1 cellular context compared by ENCODE assay signal in genomic region chr3:5376761-5377160, GRCh38.
TF ChIP-seq lines count a peak whose summit lies in the region.

No MANE protein-coding gene starts in this region.

TF ChIP-seq in HepG2, 621 proteins besides CTCF, POLR2A, EP300 and RAD21 (continued from another document and continues in another):
- TF ChIP-seq NFIB (CRISPR knock-in tag; IDR thresholded peaks at IDR 0.05; ENCODE audit: borderline replicate concordance): no peak
- TF ChIP-seq ZNF512 (CRISPR knock-in tag; IDR thresholded peaks at IDR 0.05): no peak
- TF ChIP-seq ZNF337 (CRISPR knock-in tag; IDR thresholded peaks at IDR 0.05; ENCODE audit: borderline replicate concordance, low read depth): no peak
- TF ChIP-seq DNMT3B (CRISPR knock-in tag; conservative IDR thresholded peaks at IDR 0.05): no peak
- no peak for TF ChIP-seq ZNF580 (CRISPR knock-in tag; IDR thresholded peaks at IDR 0.05; ENCODE audit: borderline replicate concordance, low read depth)
- no peak for TF ChIP-seq ATM (IDR thresholded peaks at IDR 0.05; ENCODE audit: borderline replicate concordance)
- TF ChIP-seq ZNF775 (CRISPR knock-in tag; IDR thresholded peaks at IDR 0.05; ENCODE audit: borderline replicate concordance): no peak
- TF ChIP-seq, protein P1, sequence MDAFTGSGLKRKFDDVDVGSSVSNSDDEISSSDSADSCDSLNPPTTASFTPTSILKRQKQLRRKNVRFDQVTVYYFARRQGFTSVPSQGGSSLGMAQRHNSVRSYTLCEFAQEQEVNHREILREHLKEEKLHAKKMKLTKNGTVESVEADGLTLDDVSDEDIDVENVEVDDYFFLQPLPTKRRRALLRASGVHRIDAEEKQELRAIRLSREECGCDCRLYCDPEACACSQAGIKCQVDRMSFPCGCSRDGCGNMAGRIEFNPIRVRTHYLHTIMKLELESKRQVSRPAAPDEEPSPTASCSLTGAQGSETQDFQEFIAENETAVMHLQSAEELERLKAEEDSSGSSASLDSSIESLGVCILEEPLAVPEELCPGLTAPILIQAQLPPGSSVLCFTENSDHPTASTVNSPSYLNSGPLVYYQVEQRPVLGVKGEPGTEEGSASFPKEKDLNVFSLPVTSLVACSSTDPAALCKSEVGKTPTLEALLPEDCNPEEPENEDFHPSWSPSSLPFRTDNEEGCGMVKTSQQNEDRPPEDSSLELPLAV (CRISPR knock-in tag; conservative IDR thresholded peaks at IDR 0.05; ENCODE audit: low read depth): no peak
- no peak for TF ChIP-seq ZNF24 (IDR thresholded peaks at IDR 0.05)
- no peak for TF ChIP-seq HOXA7 (CRISPR knock-in tag; IDR thresholded peaks at IDR 0.05)
- TF ChIP-seq, protein P2, sequence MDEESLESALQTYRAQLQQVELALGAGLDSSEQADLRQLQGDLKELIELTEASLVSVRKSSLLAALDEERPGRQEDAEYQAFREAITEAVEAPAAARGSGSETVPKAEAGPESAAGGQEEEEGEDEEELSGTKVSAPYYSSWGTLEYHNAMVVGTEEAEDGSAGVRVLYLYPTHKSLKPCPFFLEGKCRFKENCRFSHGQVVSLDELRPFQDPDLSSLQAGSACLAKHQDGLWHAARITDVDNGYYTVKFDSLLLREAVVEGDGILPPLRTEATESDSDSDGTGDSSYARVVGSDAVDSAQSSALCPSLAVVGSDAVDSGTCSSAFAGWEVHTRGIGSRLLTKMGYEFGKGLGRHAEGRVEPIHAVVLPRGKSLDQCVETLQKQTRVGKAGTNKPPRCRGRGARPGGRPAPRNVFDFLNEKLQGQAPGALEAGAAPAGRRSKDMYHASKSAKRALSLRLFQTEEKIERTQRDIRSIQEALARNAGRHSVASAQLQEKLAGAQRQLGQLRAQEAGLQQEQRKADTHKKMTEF (CRISPR knock-in tag; IDR thresholded peaks at IDR 0.05): peak; percentile 41; the same call in 1 of the 2 replicates
- TF ChIP-seq, protein P3, sequence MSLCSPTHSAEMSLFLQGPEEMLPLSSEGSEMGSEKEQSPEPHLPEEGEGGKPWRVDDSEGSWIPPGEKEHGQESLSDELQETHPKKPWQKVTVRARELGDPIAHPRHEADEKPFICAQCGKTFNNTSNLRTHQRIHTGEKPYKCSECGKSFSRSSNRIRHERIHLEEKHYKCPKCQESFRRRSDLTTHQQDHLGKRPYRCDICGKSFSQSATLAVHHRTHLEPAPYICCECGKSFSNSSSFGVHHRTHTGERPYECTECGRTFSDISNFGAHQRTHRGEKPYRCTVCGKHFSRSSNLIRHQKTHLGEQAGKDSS (CRISPR knock-in tag; IDR thresholded peaks at IDR 0.05; ENCODE audit: borderline replicate concordance, low read depth): no peak
- TF ChIP-seq ZNF230 (CRISPR knock-in tag; IDR thresholded peaks at IDR 0.05): no peak
- 0 out of 2 replicates have a peak, but pooled peaks have one; percentile 36 for TF ChIP-seq KAT7 (CRISPR knock-in tag; IDR thresholded peaks at IDR 0.05; ENCODE audit: borderline replicate concordance)
- TF ChIP-seq ZNF547 (CRISPR knock-in tag; IDR thresholded peaks at IDR 0.05): no peak
- TF ChIP-seq ZNF333 (CRISPR knock-in tag; IDR thresholded peaks at IDR 0.05; ENCODE audit: borderline replicate concordance): no peak
- peak; percentile 50; the same call in 1 of the 2 replicates for TF ChIP-seq POGZ (CRISPR knock-in tag; IDR thresholded peaks at IDR 0.05)
- TF ChIP-seq MBNL3 (CRISPR knock-in tag; conservative IDR thresholded peaks at IDR 0.05): no peak
- peak; percentile 44; the same call in 1 of the 2 replicates for TF ChIP-seq REPIN1 (CRISPR knock-in tag; IDR thresholded peaks at IDR 0.05; ENCODE audit: borderline replicate concordance, low read depth)
- no peak for TF ChIP-seq ZNF282 (IDR thresholded peaks at IDR 0.05; ENCODE audit: partially characterized antibody)
- TF ChIP-seq, protein P4, sequence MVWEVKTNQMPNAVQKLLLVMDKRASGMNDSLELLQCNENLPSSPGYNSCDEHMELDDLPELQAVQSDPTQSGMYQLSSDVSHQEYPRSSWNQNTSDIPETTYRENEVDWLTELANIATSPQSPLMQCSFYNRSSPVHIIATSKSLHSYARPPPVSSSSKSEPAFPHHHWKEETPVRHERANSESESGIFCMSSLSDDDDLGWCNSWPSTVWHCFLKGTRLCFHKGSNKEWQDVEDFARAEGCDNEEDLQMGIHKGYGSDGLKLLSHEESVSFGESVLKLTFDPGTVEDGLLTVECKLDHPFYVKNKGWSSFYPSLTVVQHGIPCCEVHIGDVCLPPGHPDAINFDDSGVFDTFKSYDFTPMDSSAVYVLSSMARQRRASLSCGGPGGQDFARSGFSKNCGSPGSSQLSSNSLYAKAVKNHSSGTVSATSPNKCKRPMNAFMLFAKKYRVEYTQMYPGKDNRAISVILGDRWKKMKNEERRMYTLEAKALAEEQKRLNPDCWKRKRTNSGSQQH (CRISPR knock-in tag; IDR thresholded peaks at IDR 0.05; ENCODE audit: low read depth): no peak
- TF ChIP-seq ARHGAP35 (CRISPR knock-in tag; IDR thresholded peaks at IDR 0.05; ENCODE audit: borderline replicate concordance): no peak
- peak; percentile 33; the same call in 1 of the 2 replicates for TF ChIP-seq KDM5B (CRISPR knock-in tag; IDR thresholded peaks at IDR 0.05; ENCODE audit: borderline replicate concordance)
- TF ChIP-seq, protein P5, sequence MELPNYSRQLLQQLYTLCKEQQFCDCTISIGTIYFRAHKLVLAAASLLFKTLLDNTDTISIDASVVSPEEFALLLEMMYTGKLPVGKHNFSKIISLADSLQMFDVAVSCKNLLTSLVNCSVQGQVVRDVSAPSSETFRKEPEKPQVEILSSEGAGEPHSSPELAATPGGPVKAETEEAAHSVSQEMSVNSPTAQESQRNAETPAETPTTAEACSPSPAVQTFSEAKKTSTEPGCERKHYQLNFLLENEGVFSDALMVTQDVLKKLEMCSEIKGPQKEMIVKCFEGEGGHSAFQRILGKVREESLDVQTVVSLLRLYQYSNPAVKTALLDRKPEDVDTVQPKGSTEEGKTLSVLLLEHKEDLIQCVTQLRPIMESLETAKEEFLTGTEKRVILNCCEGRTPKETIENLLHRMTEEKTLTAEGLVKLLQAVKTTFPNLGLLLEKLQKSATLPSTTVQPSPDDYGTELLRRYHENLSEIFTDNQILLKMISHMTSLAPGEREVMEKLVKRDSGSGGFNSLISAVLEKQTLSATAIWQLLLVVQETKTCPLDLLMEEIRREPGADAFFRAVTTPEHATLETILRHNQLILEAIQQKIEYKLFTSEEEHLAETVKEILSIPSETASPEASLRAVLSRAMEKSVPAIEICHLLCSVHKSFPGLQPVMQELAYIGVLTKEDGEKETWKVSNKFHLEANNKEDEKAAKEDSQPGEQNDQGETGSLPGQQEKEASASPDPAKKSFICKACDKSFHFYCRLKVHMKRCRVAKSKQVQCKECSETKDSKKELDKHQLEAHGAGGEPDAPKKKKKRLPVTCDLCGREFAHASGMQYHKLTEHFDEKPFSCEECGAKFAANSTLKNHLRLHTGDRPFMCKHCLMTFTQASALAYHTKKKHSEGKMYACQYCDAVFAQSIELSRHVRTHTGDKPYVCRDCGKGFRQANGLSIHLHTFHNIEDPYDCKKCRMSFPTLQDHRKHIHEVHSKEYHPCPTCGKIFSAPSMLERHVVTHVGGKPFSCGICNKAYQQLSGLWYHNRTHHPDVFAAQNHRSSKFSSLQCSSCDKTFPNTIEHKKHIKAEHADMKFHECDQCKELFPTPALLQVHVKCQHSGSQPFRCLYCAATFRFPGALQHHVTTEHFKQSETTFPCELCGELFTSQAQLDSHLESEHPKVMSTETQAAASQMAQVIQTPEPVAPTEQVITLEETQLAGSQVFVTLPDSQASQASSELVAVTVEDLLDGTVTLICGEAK (IDR thresholded peaks at IDR 0.05): no peak
- TF ChIP-seq, protein P5 (CRISPR knock-in tag; IDR thresholded peaks at IDR 0.05): no peak
- TF ChIP-seq JUN (CRISPR knock-in tag; IDR thresholded peaks at IDR 0.05): no peak
- TF ChIP-seq GFI1 (CRISPR knock-in tag; IDR thresholded peaks at IDR 0.05; ENCODE audit: borderline replicate concordance): no peak
- no peak for TF ChIP-seq MED1 (CRISPR knock-in tag; IDR thresholded peaks at IDR 0.05)
- TF ChIP-seq ZFP36L2 (CRISPR knock-in tag; IDR thresholded peaks at IDR 0.05): no peak
- TF ChIP-seq HNRNPH1 (optimal IDR thresholded peaks at IDR 0.05; ENCODE audit: low read depth, low read length): no peak
- no peak for TF ChIP-seq GPBP1L1 (CRISPR knock-in tag; IDR thresholded peaks at IDR 0.05)
- no peak for TF ChIP-seq LRRFIP1 (CRISPR knock-in tag; conservative IDR thresholded peaks at IDR 0.05)
- TF ChIP-seq ZNF326 (CRISPR knock-in tag; IDR thresholded peaks at IDR 0.05; ENCODE audit: borderline replicate concordance): no peak
- no peak for TF ChIP-seq CCDC6 (CRISPR knock-in tag; IDR thresholded peaks at IDR 0.05)
- peak; percentile 91 for TF ChIP-seq ZNF281 (CRISPR knock-in tag; IDR thresholded peaks at IDR 0.05; ENCODE audit: borderline replicate concordance)
